Comparison of ENCODE assay signal across 10 cellular contexts in the genomic region with DNA sequence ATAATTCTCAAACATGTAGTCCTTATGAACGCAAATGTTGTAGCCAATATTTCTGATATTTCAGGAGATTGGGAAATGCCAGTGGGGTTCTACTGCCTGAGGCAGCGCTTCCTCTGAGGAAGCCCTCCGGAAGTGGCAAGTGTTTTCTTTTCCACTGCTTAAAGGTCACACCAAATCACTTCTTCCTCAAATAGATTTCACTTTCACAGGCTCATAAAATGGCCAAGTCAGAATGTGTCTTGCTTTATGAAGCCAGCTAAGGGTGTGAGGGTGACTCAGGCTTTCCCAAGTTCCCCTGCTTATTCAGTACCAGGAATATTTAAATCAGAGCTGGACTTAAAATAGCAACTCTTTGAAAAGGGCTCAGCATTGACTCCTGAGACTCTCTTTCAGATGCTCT.
DNase-seq lines count a peak whose midpoint lies in the region; ATAC-seq, FAIRE-seq and TF ChIP-seq lines count a peak whose summit lies in the region.
"Had no signal": no experiment of that assay in that cellular context is flagged by ENCODE, and none has a peak within 500 bp of the region (broad histone marks: within the 10 kb centered on the region; RNA-seq: fewer than 3 reads in every experiment).

No MANE protein-coding gene starts in this region.

- H3K4me3 ChIP-seq in bronchial epithelial cell (ENCODE audit: low read depth, low read length) = no peak overlapping the region
- H3K4me3 ChIP-seq in smooth muscle cell = no peak overlapping the region
- H3K4me3 ChIP-seq: psoas muscle had no signal

- peaks cover 0 to 1% (median 0%) of the 10 kb centered on the region in 9 donors for H3K9me3 Mint-ChIP-seq in naive thymus-derived CD8-positive, alpha-beta T cell

- H3K36me3 Mint-ChIP-seq in naive thymus-derived CD8-positive, alpha-beta T cell = no peaks in the 10 kb centered on the region

- H3K4me3 Mint-ChIP-seq in naive thymus-derived CD8-positive, alpha-beta T cell = no peak overlapping the region

- DNase-seq in SIG-M5 treated with dmso at 0.1 percent for 504 hours (lab: John Stamatoyannopoulos, UW; ENCODE audit: unreplicated experiment) (peak; percentile 48), SIG-M5 (lab: John Stamatoyannopoulos, UW) (no peak), LHCN-M2 (ENCODE audit: low read depth) (peak; percentile 86), bronchial epithelial cell (ENCODE audit: low read depth) (peak; percentile 72), smooth muscle cell (lab: John Stamatoyannopoulos, UW; ENCODE audit: unreplicated experiment) (no peak), NCI-H2227 (lab: John Stamatoyannopoulos, UW; ENCODE audit: unreplicated experiment) (no peak)
- DNase-seq in naive thymus-derived CD8-positive, alpha-beta T cell = no peak
- DNase-seq: psoas muscle had no signal

- H3K4me1 ChIP-seq in smooth muscle cell (ENCODE audit: low read depth) = no peaks in the 10 kb centered on the region
- H3K4me1 ChIP-seq: psoas muscle had no signal

- H3K27ac Mint-ChIP-seq in naive thymus-derived CD8-positive, alpha-beta T cell = no peak overlapping the region

- FAIRE-seq in bronchial epithelial cell (lab: Jason Lieb, UNC) = peak; percentile 83

- no peaks in the 10 kb centered on the region for H3K9me3 ChIP-seq in smooth muscle cell (replicated peaks; ENCODE audit: low read depth)
- H3K9me3 ChIP-seq: psoas muscle had no signal

- H3K9ac ChIP-seq in smooth muscle cell (ENCODE audit: low read depth) = no peak overlapping the region

- POLR2A ChIA-PET in naive thymus-derived CD8-positive, alpha-beta T cell (lab: Charles Lee) = no interaction called here

- ATAC-seq in GM19328 (IDR thresholded peaks at IDR 0.05; ENCODE audit: unreplicated experiment) = no peak
- ATAC-seq in naive thymus-derived CD8-positive, alpha-beta T cell = no peak

- H3K4me2 ChIP-seq in smooth muscle cell = peak overlapping the region; percentile 8

- no peaks in the 10 kb centered on the region for H3K79me2 ChIP-seq in smooth muscle cell (ENCODE audit: low read depth)

- H3K27me3 ChIP-seq in bronchial epithelial cell (ENCODE audit: control insufficient read depth, insufficient read depth, low read length) (no peaks in the 10 kb centered on the region), smooth muscle cell (ENCODE audit: low read depth) (no peaks in the 10 kb centered on the region)

- no peaks in the 10 kb centered on the region for H3K36me3 ChIP-seq in bronchial epithelial cell (ENCODE audit: control insufficient read depth, insufficient read depth, low read length)
- H3K36me3 ChIP-seq in smooth muscle cell (ENCODE audit: low read depth) = no peaks in the 10 kb centered on the region

- H3K27me3 Mint-ChIP-seq in naive thymus-derived CD8-positive, alpha-beta T cell = no peaks in the 10 kb centered on the region

- H3K27ac ChIP-seq in smooth muscle cell (ENCODE audit: low read depth) = peak overlapping the region; percentile 46
- H3K27ac ChIP-seq: 22Rv1, psoas muscle had no signal

- no peak for TF ChIP-seq CTCF in bronchial epithelial cell (IDR thresholded peaks at IDR 0.05; ENCODE audit: insufficient read depth, low read length, severe bottlenecking)
- no peak for TF ChIP-seq CTCF in smooth muscle cell (IDR thresholded peaks at IDR 0.05; ENCODE audit: borderline replicate concordance, insufficient read depth, poor library complexity, severe bottlenecking)

- 65% methylated on average over 3 of the region's 3 CpGs for WGBS in smooth muscle cell (ENCODE audit: low lambda C conversion rate)

- H4K20me1 ChIP-seq in smooth muscle cell (ENCODE audit: low read depth) = no peaks in the 10 kb centered on the region

- H2AFZ ChIP-seq in smooth muscle cell (ENCODE audit: low read depth) = no peak overlapping the region

- no peaks in the 10 kb centered on the region for H3F3A ChIP-seq in smooth muscle cell (ENCODE audit: low read depth)

- H3K4me1 Mint-ChIP-seq in naive thymus-derived CD8-positive, alpha-beta T cell = peaks cover 4 to 34% (median 17%) of the 10 kb centered on the region in 4 donors

Comparison
In these comparisons a context has a peak if more than half of its experiments do, and no peak if none do; other contexts are left out.
1. DNase-seq: peak in SIG-M5 treated with dmso at 0.1 percent for 504 hours (single experiment), LHCN-M2 (single experiment) and bronchial epithelial cell (single experiment); none in SIG-M5 (single experiment), smooth muscle cell (single experiment), naive thymus-derived CD8-positive, alpha-beta T cell (0 of 10) and NCI-H2227 (single experiment).